In genomic region chr4:17480530-17480929, GRCh38 we compare ENCODE assay signal across 33 cellular contexts. TPM values are rescaled to one million over a fixed set of nuclear protein-coding genes. Genes with fewer than 3 reads are reported as not detected.
"Had no signal": no experiment of that assay in that cellular context is flagged by ENCODE, and none has a peak within 500 bp of the region (broad histone marks: within the 10 kb centered on the region; RNA-seq: fewer than 3 reads in every experiment).

No MANE protein-coding gene starts in this region.

- H3K27me3 ChIP-seq: ascending aorta, breast epithelium, dorsolateral prefrontal cortex, esophagus muscularis mucosa, foreskin keratinocyte, gastrocnemius medialis had no signal

- H3K9me3 ChIP-seq: gastrocnemius medialis had no signal

- ATAC-seq: activated CD4-positive, CD25-positive, alpha-beta regulatory T cell treated with anti-CD3 and anti-CD28 coated beads, Interleukin-2, amount 50 U/mL, for 24 hours; activated CD8-positive, alpha-beta memory T cell treated with anti-CD3 and anti-CD28 coated beads, Interleukin-2, amount 10 ng/mL, durations not matched to agents 7 days and 5 days; activated CD8-positive, alpha-beta T cell treated with anti-CD3 and anti-CD28 coated beads for 36 hours; activated naive CD4-positive, alpha-beta T cell treated with anti-CD3 and anti-CD28 coated beads, Interleukin-2, amount 50 U/mL, for 72 hours; activated T-cell treated with anti-CD3 and anti-CD28 coated beads, Interleukin-2, amount 50 U/mL, for 72 hours; foreskin keratinocyte; T-helper 17 cell had no signal

- H3K4me3 ChIP-seq: ascending aorta, breast epithelium, coronary artery, dorsolateral prefrontal cortex, esophagus muscularis mucosa, gastrocnemius medialis had no signal

- DNase-seq: activated B cell treated with CpG ODN at 0.5 μM for 24 hours; activated CD4-positive, alpha-beta T cell treated with anti-CD3 and anti-CD28 coated beads for 48 hours; activated CD4-positive, alpha-beta T cell treated with anti-CD3 and anti-CD28 coated beads, Interleukin-2, amount 50 U/mL, for 1 hour; activated CD4-positive, alpha-beta T cell treated with anti-CD3 and anti-CD28 coated beads, Interleukin-2, amount 50 U/mL, for 48 hours; activated CD8-positive, alpha-beta memory T cell treated with anti-CD3 and anti-CD28 coated beads, Interleukin-2, amount 10 ng/mL, durations not matched to agents 7 days and 5 days; activated CD8-positive, alpha-beta memory T cell treated with anti-CD3 and anti-CD28 coated beads, Interleukin-2, amount 50 U/mL, for 4 hours; activated CD8-positive, alpha-beta T cell treated with anti-CD3 and anti-CD28 coated beads for 36 hours; activated gamma-delta T cell; activated naive CD4-positive, alpha-beta T cell; activated naive CD4-positive, alpha-beta T cell treated with anti-CD3 and anti-CD28 coated beads, Interleukin-2, amount 10 ng/mL, durations not matched to agents 7 days and 5 days; activated naive CD8-positive, alpha-beta T cell treated with anti-CD3 and anti-CD28 coated beads, Interleukin-2, amount 10 ng/mL, durations not matched to agents 7 days and 5 days; activated T-cell treated with anti-CD3 and anti-CD28 coated beads for 4 hours; activated T-cell treated with anti-CD3 and anti-CD28 coated beads, Interleukin-2, amount 50 U/mL, for 24 hours; activated T-cell treated with anti-CD3 and anti-CD28 coated beads, Interleukin-2, amount 50 U/mL, for 72 hours; dorsolateral prefrontal cortex; effector memory CD4-positive, alpha-beta T cell; erythroblast; foreskin keratinocyte; gastrocnemius medialis; glutamatergic neuron; T-helper 1 cell; T-helper 17 cell; T1000; WERI-Rb-1 had no signal

- H3K4me1 ChIP-seq: ascending aorta, breast epithelium, esophagus muscularis mucosa, foreskin keratinocyte had no signal

- H3K36me3 ChIP-seq: breast epithelium, WERI-Rb-1 had no signal

- H3K27ac ChIP-seq: ascending aorta, breast epithelium, coronary artery, esophagus muscularis mucosa, foreskin keratinocyte, gastrocnemius medialis, WERI-Rb-1 had no signal

RNA-seq across cellular contexts. Expression of gene CLRN2, which starts 34.4 kb away (rescaled TPM):
- total RNA-seq: activated B cell treated with CpG ODN at 0.5 μM for 24 hours; activated CD8-positive, alpha-beta memory T cell treated with anti-CD3 and anti-CD28 coated beads for 36 hours; activated CD8-positive, alpha-beta memory T cell treated with anti-CD3 and anti-CD28 coated beads, Interleukin-2, amount 10 ng/mL, durations not matched to agents 7 days and 5 days; activated CD8-positive, alpha-beta T cell treated with anti-CD3 and anti-CD28 coated beads for 36 hours; activated naive CD4-positive, alpha-beta T cell treated with anti-CD3 and anti-CD28 coated beads, Interleukin-2, amount 50 U/mL, for 72 hours; activated naive CD8-positive, alpha-beta T cell treated with anti-CD3 and anti-CD28 coated beads, Interleukin-2, amount 10 ng/mL, durations not matched to agents 7 days and 5 days; activated T-cell treated with anti-CD3 and anti-CD28 coated beads, Interleukin-2, amount 50 U/mL, for 72 hours; ascending aorta; breast epithelium; cardiac septum; cerebellum; dorsolateral prefrontal cortex; esophagus muscularis mucosa; foreskin keratinocyte; gastrocnemius medialis; T-helper 17 cell had no signal
- polyA plus RNA-seq: foreskin keratinocyte had no signal
